In the genomic region with DNA sequence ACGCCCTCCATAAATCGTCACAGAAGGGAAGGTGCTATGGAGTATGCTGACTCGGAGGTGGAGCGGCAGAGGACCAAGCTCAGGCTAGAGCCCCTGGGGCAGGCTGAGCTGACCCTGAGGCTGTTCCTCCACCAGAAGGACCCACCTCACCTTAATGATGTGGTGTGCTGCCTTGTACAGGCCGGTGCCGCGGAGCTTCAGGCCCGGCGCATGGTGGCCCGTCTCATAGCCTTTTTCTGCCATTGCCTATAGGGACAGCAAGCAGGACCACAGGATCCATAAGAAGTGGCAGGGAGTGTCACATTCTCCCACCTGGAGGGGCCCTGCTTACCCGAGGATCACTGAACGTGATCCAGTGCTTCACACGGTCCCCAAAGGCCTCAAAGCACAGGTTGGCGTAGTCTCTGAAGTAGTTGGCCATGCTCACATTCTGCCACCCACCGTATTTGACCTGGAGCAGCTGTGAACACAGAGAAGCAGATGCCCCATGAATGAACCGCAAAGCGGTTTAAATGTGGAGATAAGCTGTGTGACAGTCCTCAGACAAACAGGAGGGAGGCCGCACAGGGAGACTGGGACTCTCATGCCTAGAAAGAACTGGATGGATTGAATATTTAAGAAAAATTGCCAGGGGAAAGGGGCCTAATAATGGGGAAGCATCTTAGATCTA, we compare ENCODE assay signal across 2 cellular contexts.
TF ChIP-seq lines count a peak whose summit lies in the region.

No MANE protein-coding gene starts in this region.

TF ChIP-seq in IMR-90, 13 proteins besides CTCF, POLR2A, EP300 and RAD21:
- TF ChIP-seq RFX5 (IDR thresholded peaks at IDR 0.05; ENCODE audit: low read depth, low read length) (no peak), FOS (IDR thresholded peaks at IDR 0.05; ENCODE audit: low read depth, low read length) (no peak), RCOR1 (IDR thresholded peaks at IDR 0.05; ENCODE audit: insufficient replicate concordance, low read length) (no peak), CHD1 (IDR thresholded peaks at IDR 0.05; ENCODE audit: low read depth, low read length) (no peak)

TF ChIP-seq in K562, 482 proteins besides CTCF, POLR2A, EP300 and RAD21:
- TF ChIP-seq XRCC4 (IDR thresholded peaks at IDR 0.05; ENCODE audit: extremely low read depth, insufficient read depth, insufficient read length) (no peak), ATF7 (IDR thresholded peaks at IDR 0.05) (no peak), KDM4B (IDR thresholded peaks at IDR 0.05; ENCODE audit: borderline replicate concordance in 2 of 2, low read depth in 1 of 2) (no peak), HSF4 (CRISPR knock-in tag; IDR thresholded peaks at IDR 0.05; ENCODE audit: borderline replicate concordance) (no peak), FOXA1 (IDR thresholded peaks at IDR 0.05; ENCODE audit: borderline replicate concordance) (no peak), NR1H2 (CRISPR knock-in tag; IDR thresholded peaks at IDR 0.05) (no peak), GATAD2B (IDR thresholded peaks at IDR 0.05; ENCODE audit: borderline replicate concordance) (no peak), JUN (IDR thresholded peaks at IDR 0.05; ENCODE audit: borderline replicate concordance, low read depth, low read length) (no peak), JUN (CRISPR knock-in tag; IDR thresholded peaks at IDR 0.05; ENCODE audit: borderline replicate concordance) (no peak), SETDB1 (IDR thresholded peaks at IDR 0.05; ENCODE audit: low read length) (no peak), MXI1 (IDR thresholded peaks at IDR 0.05; ENCODE audit: low read depth, low read length) (no peak), HDAC1 (IDR thresholded peaks at IDR 0.05) (no peak), KLF6 (CRISPR knock-in tag; IDR thresholded peaks at IDR 0.05; ENCODE audit: borderline replicate concordance) (no peak), CREBBP (IDR thresholded peaks at IDR 0.05; ENCODE audit: low read depth, low read length) (no peak), EZH2 (IDR thresholded peaks at IDR 0.05; ENCODE audit: borderline replicate concordance, low read depth, low read length) (no peak), BCOR (IDR thresholded peaks at IDR 0.05) (no peak), ZC3H4 (CRISPR knock-in tag; IDR thresholded peaks at IDR 0.05; ENCODE audit: borderline replicate concordance) (no peak), ZNF717 (CRISPR knock-in tag; IDR thresholded peaks at IDR 0.05) (no peak)
- TF ChIP-seq, protein P1, sequence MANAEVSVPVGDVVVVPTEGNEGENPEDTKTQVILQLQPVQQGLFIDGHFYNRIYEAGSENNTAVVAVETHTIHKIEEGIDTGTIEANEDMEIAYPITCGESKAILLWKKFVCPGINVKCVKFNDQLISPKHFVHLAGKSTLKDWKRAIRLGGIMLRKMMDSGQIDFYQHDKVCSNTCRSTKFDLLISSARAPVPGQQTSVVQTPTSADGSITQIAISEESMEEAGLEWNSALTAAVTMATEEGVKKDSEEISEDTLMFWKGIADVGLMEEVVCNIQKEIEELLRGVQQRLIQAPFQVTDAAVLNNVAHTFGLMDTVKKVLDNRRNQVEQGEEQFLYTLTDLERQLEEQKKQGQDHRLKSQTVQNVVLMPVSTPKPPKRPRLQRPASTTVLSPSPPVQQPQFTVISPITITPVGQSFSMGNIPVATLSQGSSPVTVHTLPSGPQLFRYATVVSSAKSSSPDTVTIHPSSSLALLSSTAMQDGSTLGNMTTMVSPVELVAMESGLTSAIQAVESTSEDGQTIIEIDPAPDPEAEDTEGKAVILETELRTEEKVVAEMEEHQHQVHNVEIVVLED (CRISPR knock-in tag; IDR thresholded peaks at IDR 0.05), result no peak
- TF ChIP-seq, protein P2, sequence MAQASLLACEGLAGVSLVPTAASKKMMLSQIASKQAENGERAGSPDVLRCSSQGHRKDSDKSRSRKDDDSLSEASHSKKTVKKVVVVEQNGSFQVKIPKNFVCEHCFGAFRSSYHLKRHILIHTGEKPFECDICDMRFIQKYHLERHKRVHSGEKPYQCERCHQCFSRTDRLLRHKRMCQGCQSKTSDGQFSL (CRISPR knock-in tag; IDR thresholded peaks at IDR 0.05), result no peak
- TF ChIP-seq, protein P2 (tag; IDR thresholded peaks at IDR 0.05), result no peak
